ENCODE assay signal across 16 cellular contexts in the genomic region with DNA sequence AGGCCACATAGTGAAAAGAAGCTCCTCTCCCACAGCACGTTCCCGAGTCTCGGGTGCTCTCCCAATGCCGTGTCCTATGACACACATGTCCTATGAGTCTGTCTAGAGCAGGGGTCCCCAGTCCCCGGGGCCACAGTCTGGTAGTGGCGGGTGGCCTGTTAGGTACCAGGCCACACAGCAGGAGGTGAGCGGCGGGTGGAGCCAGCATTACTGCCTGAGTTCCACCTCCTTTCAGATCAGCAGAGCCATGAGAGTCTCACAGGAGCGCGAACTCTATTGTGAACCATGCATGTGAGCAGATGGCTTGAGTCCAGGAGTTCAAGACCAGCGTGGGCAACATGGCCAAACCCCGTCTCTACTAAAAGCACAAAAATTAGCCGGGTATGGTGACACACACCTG.
"Had no signal": no experiment of that assay in that cellular context is flagged by ENCODE, and none has a peak within 500 bp of the region (broad histone marks: within the 10 kb centered on the region; RNA-seq: fewer than 3 reads in every experiment).

No MANE protein-coding gene starts in this region.

- DNase-seq: activated CD4-positive, alpha-beta T cell treated with anti-CD3 and anti-CD28 coated beads for 36 hours; activated CD4-positive, alpha-beta T cell treated with anti-CD3 and anti-CD28 coated beads, Interleukin-2, amount 50 U/mL, for 48 hours; activated gamma-delta T cell treated with Interleukin-2 at 50 U/mL for 16 hours; activated T-cell treated with anti-CD3 and anti-CD28 coated beads, Interleukin-2, amount 50 U/mL, for 48 hours; effector memory CD4-positive, alpha-beta T cell; left colon; lower lobe of right lung; occipital lobe; retina; stimulated activated CD4-positive, alpha-beta T cell treated with anti-CD3 and anti-CD28 coated beads, Interleukin-2, amount 100 ng/mL, for 24 hours; stimulated activated naive CD4-positive, alpha-beta T cell treated with Interleukin-2 at 50 U/mL for 16 hours; substantia nigra; SW 1271 had no signal

- H3K27ac Mint-ChIP-seq: activated CD4-positive, alpha-beta T cell treated with anti-CD3 and anti-CD28 coated beads for 36 hours; WTC11 had no signal

- H3K27me3 Mint-ChIP-seq: activated CD4-positive, alpha-beta T cell treated with anti-CD3 and anti-CD28 coated beads for 36 hours had no signal

- ATAC-seq: activated CD4-positive, alpha-beta T cell treated with anti-CD3 and anti-CD28 coated beads for 36 hours; activated naive CD4-positive, alpha-beta T cell treated with anti-CD3 and anti-CD28 coated beads, Interleukin-2, amount 50 U/mL, for 72 hours; left colon; lower lobe of right lung had no signal

- H3K4me3 Mint-ChIP-seq: activated CD4-positive, alpha-beta T cell treated with anti-CD3 and anti-CD28 coated beads for 36 hours; nephron; WTC11 had no signal

- H3K9me3 Mint-ChIP-seq: nephron had no signal

- H3K36me3 Mint-ChIP-seq: activated naive CD4-positive, alpha-beta T cell treated with anti-CD3 and anti-CD28 coated beads, Interleukin-2, amount 50 U/mL, for 72 hours; WTC11 had no signal
